Comparison of ENCODE assay signal across 10 cellular contexts in genomic region chr3:63202529-63202928, GRCh38.
"Had no signal": no experiment of that assay in that cellular context is flagged by ENCODE, and none has a peak within 500 bp of the region (broad histone marks: within the 10 kb centered on the region; RNA-seq: fewer than 3 reads in every experiment).

No MANE protein-coding gene starts in this region.

- H3K4me3 ChIP-seq: GM23248, HAP-1 had no signal

- H3K4me3 Mint-ChIP-seq: HFFc6, IgD-negative memory B cell had no signal

- ATAC-seq: HCT116, HepG2 had no signal

- H3K9me3 ChIP-seq: HAP-1 had no signal

- H3K4me1 ChIP-seq: HAP-1 had no signal

- H2AFZ ChIP-seq: GM23248 had no signal

- H3K4me1 Mint-ChIP-seq: IgD-negative memory B cell had no signal

- H3K36me3 ChIP-seq: HAP-1 had no signal

- H3K27ac Mint-ChIP-seq: HFFc6, IgD-negative memory B cell had no signal

- H3K9ac ChIP-seq: GM23248 had no signal

- DNase-seq: GM23248, GOT3, H7, HFFc6, KBM-7 had no signal

- H3K27me3 Mint-ChIP-seq: IgD-negative memory B cell had no signal

- H3K27ac ChIP-seq: GM23248, HL-60 had no signal
